In the genomic region with DNA sequence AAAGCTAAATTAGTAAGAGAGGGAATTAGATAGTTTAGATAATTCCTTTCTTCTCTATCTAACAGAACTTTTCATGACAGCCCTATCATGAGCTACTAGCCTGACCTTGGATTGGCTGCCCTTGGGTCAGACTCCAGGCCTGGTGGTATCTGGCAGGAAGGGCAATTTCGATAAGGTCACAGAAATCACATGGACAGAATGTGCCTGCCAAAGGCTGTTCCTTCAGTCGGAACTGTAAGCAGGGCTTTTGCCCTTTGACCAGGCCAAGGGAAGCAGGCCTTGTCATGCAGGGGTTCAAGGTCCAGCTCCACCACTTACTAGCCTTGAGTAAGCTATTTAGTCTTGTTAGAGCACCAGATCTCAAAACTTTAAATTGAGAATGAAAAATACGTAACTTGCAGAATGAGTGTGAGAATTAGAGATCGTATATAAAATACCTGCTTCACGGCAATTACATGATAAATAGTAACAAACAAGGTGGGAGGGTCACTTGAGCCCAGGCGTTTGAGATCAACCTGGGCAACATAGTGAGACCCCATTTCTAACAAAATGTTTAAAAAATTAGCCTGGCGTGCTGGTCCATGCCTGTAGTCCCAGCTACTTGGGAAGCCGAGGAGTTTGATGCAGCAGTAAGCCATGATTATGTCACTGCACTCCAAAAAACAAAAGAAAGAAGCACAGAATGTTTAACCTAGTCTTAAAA, we compare ENCODE assay signal across 1 cellular context.
TF ChIP-seq lines count a peak whose summit lies in the region.

No MANE protein-coding gene starts in this region.

TF ChIP-seq in HepG2, 621 proteins besides CTCF, POLR2A, EP300 and RAD21 (continued from another document and continues in another):
- TF ChIP-seq ZBTB4 (CRISPR knock-in tag; IDR thresholded peaks at IDR 0.05; ENCODE audit: borderline replicate concordance): no peak
- TF ChIP-seq, protein P1, sequence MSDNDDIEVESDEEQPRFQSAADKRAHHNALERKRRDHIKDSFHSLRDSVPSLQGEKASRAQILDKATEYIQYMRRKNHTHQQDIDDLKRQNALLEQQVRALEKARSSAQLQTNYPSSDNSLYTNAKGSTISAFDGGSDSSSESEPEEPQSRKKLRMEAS (IDR thresholded peaks at IDR 0.05): peak; percentile 75
- peak; percentile 55; the same call in 1 of the 2 replicates for TF ChIP-seq KAT8 (CRISPR knock-in tag; IDR thresholded peaks at IDR 0.05)
- TF ChIP-seq SOX5 (CRISPR knock-in tag; IDR thresholded peaks at IDR 0.05; ENCODE audit: borderline replicate concordance): peak; percentile 64; the same call in 1 of the 2 replicates
- no peak for TF ChIP-seq TAF15 (IDR thresholded peaks at IDR 0.05; ENCODE audit: low read depth, low read length, poor library complexity, severe bottlenecking)
- TF ChIP-seq ZNF780A (CRISPR knock-in tag; IDR thresholded peaks at IDR 0.05): peak; percentile 32; the same call in 1 of the 2 replicates
- TF ChIP-seq ZSCAN22 (CRISPR knock-in tag; IDR thresholded peaks at IDR 0.05): no peak
- peak; percentile 76; the same call in 1 of the 2 replicates for TF ChIP-seq HMG20A (CRISPR knock-in tag; IDR thresholded peaks at IDR 0.05; ENCODE audit: borderline replicate concordance)
- no peak for TF ChIP-seq PAWR (CRISPR knock-in tag; IDR thresholded peaks at IDR 0.05; ENCODE audit: borderline replicate concordance)
- TF ChIP-seq, protein P2, sequence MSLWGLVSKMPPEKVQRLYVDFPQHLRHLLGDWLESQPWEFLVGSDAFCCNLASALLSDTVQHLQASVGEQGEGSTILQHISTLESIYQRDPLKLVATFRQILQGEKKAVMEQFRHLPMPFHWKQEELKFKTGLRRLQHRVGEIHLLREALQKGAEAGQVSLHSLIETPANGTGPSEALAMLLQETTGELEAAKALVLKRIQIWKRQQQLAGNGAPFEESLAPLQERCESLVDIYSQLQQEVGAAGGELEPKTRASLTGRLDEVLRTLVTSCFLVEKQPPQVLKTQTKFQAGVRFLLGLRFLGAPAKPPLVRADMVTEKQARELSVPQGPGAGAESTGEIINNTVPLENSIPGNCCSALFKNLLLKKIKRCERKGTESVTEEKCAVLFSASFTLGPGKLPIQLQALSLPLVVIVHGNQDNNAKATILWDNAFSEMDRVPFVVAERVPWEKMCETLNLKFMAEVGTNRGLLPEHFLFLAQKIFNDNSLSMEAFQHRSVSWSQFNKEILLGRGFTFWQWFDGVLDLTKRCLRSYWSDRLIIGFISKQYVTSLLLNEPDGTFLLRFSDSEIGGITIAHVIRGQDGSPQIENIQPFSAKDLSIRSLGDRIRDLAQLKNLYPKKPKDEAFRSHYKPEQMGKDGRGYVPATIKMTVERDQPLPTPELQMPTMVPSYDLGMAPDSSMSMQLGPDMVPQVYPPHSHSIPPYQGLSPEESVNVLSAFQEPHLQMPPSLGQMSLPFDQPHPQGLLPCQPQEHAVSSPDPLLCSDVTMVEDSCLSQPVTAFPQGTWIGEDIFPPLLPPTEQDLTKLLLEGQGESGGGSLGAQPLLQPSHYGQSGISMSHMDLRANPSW (CRISPR knock-in tag; IDR thresholded peaks at IDR 0.05; ENCODE audit: borderline replicate concordance): 0 out of 2 replicates have a peak, but pooled peaks have one; percentile 60
- TF ChIP-seq ZNF160 (CRISPR knock-in tag; IDR thresholded peaks at IDR 0.05): no peak
- TF ChIP-seq ZNF556 (CRISPR knock-in tag; IDR thresholded peaks at IDR 0.05; ENCODE audit: borderline replicate concordance): peak; percentile 62; the same call in 1 of the 2 replicates
- TF ChIP-seq ZKSCAN8 (CRISPR knock-in tag; IDR thresholded peaks at IDR 0.05; ENCODE audit: borderline replicate concordance): 0 out of 2 replicates have a peak, but pooled peaks have one; percentile 22
- 0 out of 2 replicates have a peak, but pooled peaks have one; percentile 37 for TF ChIP-seq ZBTB38 (CRISPR knock-in tag; IDR thresholded peaks at IDR 0.05)
- TF ChIP-seq GABPB1 (CRISPR knock-in tag; IDR thresholded peaks at IDR 0.05): peak; percentile 36; the same call in 1 of the 2 replicates
- peak; percentile 47; the same call in 1 of the 2 replicates for TF ChIP-seq ZNF292 (CRISPR knock-in tag; IDR thresholded peaks at IDR 0.05; ENCODE audit: borderline replicate concordance, low read depth)
- peak; percentile 22; the same call in 1 of the 2 replicates for TF ChIP-seq THAP11 (CRISPR knock-in tag; IDR thresholded peaks at IDR 0.05)
- TF ChIP-seq TARDBP (CRISPR knock-in tag; IDR thresholded peaks at IDR 0.05): peak; percentile 45; the same call in 1 of the 2 replicates
- TF ChIP-seq, protein P3, sequence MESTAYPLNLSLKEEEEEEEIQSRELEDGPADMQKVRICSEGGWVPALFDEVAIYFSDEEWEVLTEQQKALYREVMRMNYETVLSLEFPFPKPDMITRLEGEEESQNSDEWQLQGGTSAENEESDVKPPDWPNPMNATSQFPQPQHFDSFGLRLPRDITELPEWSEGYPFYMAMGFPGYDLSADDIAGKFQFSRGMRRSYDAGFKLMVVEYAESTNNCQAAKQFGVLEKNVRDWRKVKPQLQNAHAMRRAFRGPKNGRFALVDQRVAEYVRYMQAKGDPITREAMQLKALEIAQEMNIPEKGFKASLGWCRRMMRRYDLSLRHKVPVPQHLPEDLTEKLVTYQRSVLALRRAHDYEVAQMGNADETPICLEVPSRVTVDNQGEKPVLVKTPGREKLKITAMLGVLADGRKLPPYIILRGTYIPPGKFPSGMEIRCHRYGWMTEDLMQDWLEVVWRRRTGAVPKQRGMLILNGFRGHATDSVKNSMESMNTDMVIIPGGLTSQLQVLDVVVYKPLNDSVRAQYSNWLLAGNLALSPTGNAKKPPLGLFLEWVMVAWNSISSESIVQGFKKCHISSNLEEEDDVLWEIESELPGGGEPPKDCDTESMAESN (CRISPR knock-in tag; conservative IDR thresholded peaks at IDR 0.05): 0 out of 2 replicates have a peak, but pooled peaks have one; percentile 24
- TF ChIP-seq PHF20 (CRISPR knock-in tag; IDR thresholded peaks at IDR 0.05): no peak
- TF ChIP-seq HOXA3 (CRISPR knock-in tag; IDR thresholded peaks at IDR 0.05): peak; percentile 66; the same call in 1 of the 2 replicates
- TF ChIP-seq, protein P4, sequence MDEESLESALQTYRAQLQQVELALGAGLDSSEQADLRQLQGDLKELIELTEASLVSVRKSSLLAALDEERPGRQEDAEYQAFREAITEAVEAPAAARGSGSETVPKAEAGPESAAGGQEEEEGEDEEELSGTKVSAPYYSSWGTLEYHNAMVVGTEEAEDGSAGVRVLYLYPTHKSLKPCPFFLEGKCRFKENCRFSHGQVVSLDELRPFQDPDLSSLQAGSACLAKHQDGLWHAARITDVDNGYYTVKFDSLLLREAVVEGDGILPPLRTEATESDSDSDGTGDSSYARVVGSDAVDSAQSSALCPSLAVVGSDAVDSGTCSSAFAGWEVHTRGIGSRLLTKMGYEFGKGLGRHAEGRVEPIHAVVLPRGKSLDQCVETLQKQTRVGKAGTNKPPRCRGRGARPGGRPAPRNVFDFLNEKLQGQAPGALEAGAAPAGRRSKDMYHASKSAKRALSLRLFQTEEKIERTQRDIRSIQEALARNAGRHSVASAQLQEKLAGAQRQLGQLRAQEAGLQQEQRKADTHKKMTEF (CRISPR knock-in tag; IDR thresholded peaks at IDR 0.05): peak; percentile 69; the same call in 1 of the 2 replicates
- TF ChIP-seq ZNF574 (CRISPR knock-in tag; IDR thresholded peaks at IDR 0.05): peak; percentile 52; the same call in 1 of the 2 replicates
- TF ChIP-seq, protein P5, sequence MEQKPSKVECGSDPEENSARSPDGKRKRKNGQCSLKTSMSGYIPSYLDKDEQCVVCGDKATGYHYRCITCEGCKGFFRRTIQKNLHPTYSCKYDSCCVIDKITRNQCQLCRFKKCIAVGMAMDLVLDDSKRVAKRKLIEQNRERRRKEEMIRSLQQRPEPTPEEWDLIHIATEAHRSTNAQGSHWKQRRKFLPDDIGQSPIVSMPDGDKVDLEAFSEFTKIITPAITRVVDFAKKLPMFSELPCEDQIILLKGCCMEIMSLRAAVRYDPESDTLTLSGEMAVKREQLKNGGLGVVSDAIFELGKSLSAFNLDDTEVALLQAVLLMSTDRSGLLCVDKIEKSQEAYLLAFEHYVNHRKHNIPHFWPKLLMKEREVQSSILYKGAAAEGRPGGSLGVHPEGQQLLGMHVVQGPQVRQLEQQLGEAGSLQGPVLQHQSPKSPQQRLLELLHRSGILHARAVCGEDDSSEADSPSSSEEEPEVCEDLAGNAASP (CRISPR knock-in tag; IDR thresholded peaks at IDR 0.05; ENCODE audit: borderline replicate concordance): peak; percentile 64; the same call in 1 of the 2 replicates
- no peak for TF ChIP-seq ZNF503 (CRISPR knock-in tag; IDR thresholded peaks at IDR 0.05)
- TF ChIP-seq, protein P6, sequence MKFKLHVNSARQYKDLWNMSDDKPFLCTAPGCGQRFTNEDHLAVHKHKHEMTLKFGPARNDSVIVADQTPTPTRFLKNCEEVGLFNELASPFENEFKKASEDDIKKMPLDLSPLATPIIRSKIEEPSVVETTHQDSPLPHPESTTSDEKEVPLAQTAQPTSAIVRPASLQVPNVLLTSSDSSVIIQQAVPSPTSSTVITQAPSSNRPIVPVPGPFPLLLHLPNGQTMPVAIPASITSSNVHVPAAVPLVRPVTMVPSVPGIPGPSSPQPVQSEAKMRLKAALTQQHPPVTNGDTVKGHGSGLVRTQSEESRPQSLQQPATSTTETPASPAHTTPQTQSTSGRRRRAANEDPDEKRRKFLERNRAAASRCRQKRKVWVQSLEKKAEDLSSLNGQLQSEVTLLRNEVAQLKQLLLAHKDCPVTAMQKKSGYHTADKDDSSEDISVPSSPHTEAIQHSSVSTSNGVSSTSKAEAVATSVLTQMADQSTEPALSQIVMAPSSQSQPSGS (CRISPR knock-in tag; IDR thresholded peaks at IDR 0.05): peak; percentile 49; the same call in 1 of the 2 replicates
- TF ChIP-seq MED8 (CRISPR knock-in tag; IDR thresholded peaks at IDR 0.05; ENCODE audit: insufficient replicate concordance): no peak
- TF ChIP-seq BCL6 (CRISPR knock-in tag; IDR thresholded peaks at IDR 0.05): 0 out of 2 replicates have a peak, but pooled peaks have one; percentile 13
- TF ChIP-seq FOXO1 (CRISPR knock-in tag; IDR thresholded peaks at IDR 0.05): peak; percentile 55; the same call in 1 of the 2 replicates
- no peak for TF ChIP-seq SMC3 (IDR thresholded peaks at IDR 0.05; ENCODE audit: low read length)
